Comparison of ENCODE assay signal across 29 cellular contexts in genomic region chr14:72710212-72710611, GRCh38.
A peak's percentile ranks its signal among the peaks of the same experiment; 100 is the strongest.
DNase-seq lines count a peak whose midpoint lies in the region; ATAC-seq and TF ChIP-seq lines count a peak whose summit lies in the region.
"Had no signal": no experiment of that assay in that cellular context is flagged by ENCODE, and none has a peak within 500 bp of the region (broad histone marks: within the 10 kb centered on the region; RNA-seq: fewer than 3 reads in every experiment).

No MANE protein-coding gene starts in this region.

- 0 out of 2 replicates have a peak overlapping the region, but pooled peaks have one; percentile 38 for H4K5ac ChIP-seq in IMR-90 (ENCODE audit: low read depth, low read length)

- no peak for DNase-seq in A673 (ENCODE audit: low spot score)
- peak; percentile 60 for DNase-seq in IMR-90
- peak; percentile 84 for DNase-seq in dedifferentiated amniotic fluid mesenchymal stem cell (ENCODE audit: extremely low spot score)
- peak; percentile 39 for DNase-seq in globus pallidus (ENCODE audit: low spot score)
- no peak for DNase-seq in SK-N-DZ (ENCODE audit: low spot score)
- DNase-seq in breast epithelium (ENCODE audit: low spot score in 2 of 2), result no peak
- no peak for DNase-seq in osteoblast (ENCODE audit: insufficient read length, low spot score, missing footprints)
- DNase-seq in NCI-H2081 treated with DMSO at 0.1 percent for 48 hours (lab: John Stamatoyannopoulos, UW), result no peak
- DNase-seq: 8988T; activated CD4-positive, alpha-beta T cell treated with anti-CD3 and anti-CD28 coated beads for 1 hour; activated CD8-positive, alpha-beta memory T cell treated with anti-CD3 and anti-CD28 coated beads, Interleukin-2, amount 50 U/mL, for 48 hours; activated CD8-positive, alpha-beta T cell treated with anti-CD3 and anti-CD28 coated beads for 36 hours; activated naive CD4-positive, alpha-beta T cell treated with anti-CD3 and anti-CD28 coated beads for 36 hours; amniotic stem cell; CD8-positive, alpha-beta T cell; endodermal cell; H7; immature natural killer cell; left colon; MG63; NCI-H2081; NCI-H446; NCI-H82; stimulated activated naive CD4-positive, alpha-beta T cell; SW 1271; uterus had no signal

- H3K4me3 ChIP-seq in A673 (ENCODE audit: low read depth, low read length, poor library complexity, severe bottlenecking) (no peak overlapping the region), IMR-90 (ENCODE audit: insufficient read depth, low read depth, low read length) (no peak overlapping the region), breast epithelium (no peak overlapping the region), osteoblast (ENCODE audit: insufficient read depth, low read length) (no peak overlapping the region)
- H3K4me3 ChIP-seq: GM12878, MG63, smooth muscle cell, uterus had no signal

- H3K56ac ChIP-seq in IMR-90 (ENCODE audit: extremely low read depth, insufficient read depth, low read length), result no peak overlapping the region

- CTCF ChIA-PET in A673 (lab: Charles Lee), result no interaction called here
- CTCF ChIA-PET in IMR-90 (lab: Yijun Ruan, JAX), result no interaction called here

- intact Hi-C loops in A673 (cut with micrococcal nuclease; ENCODE audit: unreplicated experiment), result no loop called here
- intact Hi-C loops in IMR-90 (cut with micrococcal nuclease), result no loop called here
- intact Hi-C loops in breast epithelium (cut with DNase I; ENCODE audit: low total_unique reads), result no loop called here

- H3K27ac ChIP-seq in A673 (ENCODE audit: low read depth, low read length, poor library complexity, severe bottlenecking), result no peak overlapping the region
- no peak overlapping the region; the same call in 1 of the 2 replicates for H3K27ac ChIP-seq in IMR-90 (ENCODE audit: insufficient read depth, low read length)
- no peak overlapping the region for H3K27ac ChIP-seq in breast epithelium
- no peak overlapping the region for H3K27ac ChIP-seq in osteoblast (ENCODE audit: low read depth, low read length)
- H3K27ac ChIP-seq: KMS-11, uterus had no signal

- H3K14ac ChIP-seq in IMR-90 (replicated peaks; ENCODE audit: low read depth, low read length), result no peak overlapping the region

- no peaks in the 10 kb centered on the region for H3K79me2 ChIP-seq in osteoblast (ENCODE audit: insufficient read depth, low read length)

- no peak overlapping the region for H3K4ac ChIP-seq in IMR-90 (ENCODE audit: low read depth, low read length)

- no peak overlapping the region for H4K8ac ChIP-seq in IMR-90 (ENCODE audit: low read depth in 2 of 2, low read length in 2 of 2)

- POLR2A ChIA-PET in A673 (lab: Charles Lee; ENCODE audit: low non-redundant PET), result no interaction called here
- POLR2A ChIA-PET in IMR-90 (lab: Charles Lee; ENCODE audit: unreplicated experiment), result interaction anchor here (0.6 kb wide), 1 partner anchor 170 kb away, joined by 3 read pairs; no protein-coding TSS in a partner anchor

- no peak overlapping the region for H2AFZ ChIP-seq in IMR-90 (replicated peaks; ENCODE audit: low read length, poor library complexity)
- H2AFZ ChIP-seq in osteoblast (ENCODE audit: low read length), result no peak overlapping the region

- no peak for TF ChIP-seq CTCF in A673 (conservative IDR thresholded peaks at IDR 0.05; ENCODE audit: low read depth, low read length)
- no peak for TF ChIP-seq CTCF in IMR-90 (conservative IDR thresholded peaks at IDR 0.05; ENCODE audit: low read depth, low read length)
- TF ChIP-seq CTCF in breast epithelium (IDR thresholded peaks at IDR 0.05), result no peak
- TF ChIP-seq CTCF in osteoblast (IDR thresholded peaks at IDR 0.05; ENCODE audit: extremely low read depth, low read depth, low read length), result no peak

- H2BK120ac ChIP-seq in IMR-90 (ENCODE audit: low read depth, low read length), result 0 out of 2 replicates have a peak overlapping the region, but pooled peaks have one; percentile 13

- H3K27me3 ChIP-seq in A673 (replicated peaks; ENCODE audit: insufficient read depth, low read depth, low read length, poor library complexity) (no peaks in the 10 kb centered on the region), IMR-90 (ENCODE audit: control insufficient read depth, insufficient read depth, low read length) (no peaks in the 10 kb centered on the region), breast epithelium (no peaks in the 10 kb centered on the region), osteoblast (ENCODE audit: insufficient read depth, low read length) (no peaks in the 10 kb centered on the region)
- H3K27me3 ChIP-seq: MG63, uterus had no signal

- ATAC-seq in IMR-90 (ENCODE audit: low read depth), result peak; percentile 23; the same call in 1 of the 2 replicates
- ATAC-seq: activated CD8-positive, alpha-beta T cell treated with anti-CD3 and anti-CD28 coated beads for 36 hours; CD8-positive, alpha-beta T cell; GM12878; left colon had no signal

- no peak overlapping the region for H2BK5ac ChIP-seq in IMR-90 (ENCODE audit: low read depth, low read length, poor library complexity, severe bottlenecking)

- H3K4me2 ChIP-seq in IMR-90 (ENCODE audit: low read depth, low read length), result no peak overlapping the region
- no peak overlapping the region for H3K4me2 ChIP-seq in osteoblast (ENCODE audit: insufficient read depth, low read length)
- H3K4me2 ChIP-seq: KMS-11, smooth muscle cell had no signal

- no peak overlapping the region for H3K23ac ChIP-seq in IMR-90 (ENCODE audit: low read depth, low read length)

- H3K4me1 ChIP-seq in A673 (ENCODE audit: insufficient read depth, low read length, poor library complexity, severe bottlenecking) (no peaks in the 10 kb centered on the region), IMR-90 (ENCODE audit: control insufficient read depth, insufficient read depth, low read length) (peaks cover 4% of the 10 kb centered on the region), breast epithelium (no peaks in the 10 kb centered on the region), osteoblast (ENCODE audit: insufficient read depth, low read length) (no peaks in the 10 kb centered on the region)
- H3K4me1 ChIP-seq: uterus had no signal

- no peak overlapping the region for H2AK9ac ChIP-seq in IMR-90 (replicated peaks; ENCODE audit: low read depth, low read length, poor library complexity)

- TF ChIP-seq POLR2A in IMR-90 (IDR thresholded peaks at IDR 0.05; ENCODE audit: low read depth, low read length), result no peak
- TF ChIP-seq POLR2A in breast epithelium (IDR thresholded peaks at IDR 0.05), result no peak

- no peak overlapping the region for H4K91ac ChIP-seq in IMR-90 (ENCODE audit: insufficient read depth, low read depth, low read length)

- H4K20me1 ChIP-seq in IMR-90 (ENCODE audit: insufficient read depth, low read length), result no peaks in the 10 kb centered on the region
- H4K20me1 ChIP-seq in osteoblast (ENCODE audit: insufficient read depth, low read length), result no peaks in the 10 kb centered on the region

- no peak overlapping the region for H2BK15ac ChIP-seq in IMR-90 (ENCODE audit: low read depth, low read length)

- H3K36me3 ChIP-seq in A673 (ENCODE audit: insufficient read depth, low read length, poor library complexity, severe bottlenecking), result no peaks in the 10 kb centered on the region
- peaks cover 14% of the 10 kb centered on the region; the same call in 1 of the 2 replicates for H3K36me3 ChIP-seq in IMR-90 (ENCODE audit: control insufficient read depth, insufficient read depth, low read length)
- H3K36me3 ChIP-seq in breast epithelium, result no peaks in the 10 kb centered on the region
- H3K36me3 ChIP-seq in osteoblast (ENCODE audit: insufficient read depth, low read length), result no peaks in the 10 kb centered on the region
- H3K36me3 ChIP-seq: MG63, uterus had no signal

- no peak overlapping the region for H2BK20ac ChIP-seq in IMR-90 (ENCODE audit: low read depth, low read length)

- TF ChIP-seq RAD21 in IMR-90 (IDR thresholded peaks at IDR 0.05; ENCODE audit: low read length), result no peak

- BruUV-seq in A673 (replicated peaks; lab: Mats Ljungman, UMichigan) (TSS peak; percentile 21), IMR-90 (replicated peaks; lab: Mats Ljungman, UMichigan) (no TSS peak)

- dilution Hi-C loops in IMR-90 (cut with HindIII; ENCODE audit: low sequenced_read_pairs, unreplicated experiment), result no loop called here

- H3K18ac ChIP-seq in IMR-90 (ENCODE audit: low read depth, low read length), result 0 out of 2 replicates have a peak overlapping the region, but pooled peaks have one; percentile 38

- no peak overlapping the region for H2AK5ac ChIP-seq in IMR-90 (ENCODE audit: low read depth, low read length)

- H3K9me3 ChIP-seq in A673 (ENCODE audit: low read depth, low read length, poor library complexity, severe bottlenecking) (no peaks in the 10 kb centered on the region), IMR-90 (ENCODE audit: control insufficient read depth, insufficient read depth, low read length) (no peaks in the 10 kb centered on the region), breast epithelium (no peaks in the 10 kb centered on the region), osteoblast (ENCODE audit: low read depth, low read length) (no peaks in the 10 kb centered on the region)
- H3K9me3 ChIP-seq: MG63, uterus had no signal

- peaks cover 0 to 10% of the 10 kb centered on the region in 2 experiments; a peak in 2 of 4 replicates for H3K79me1 ChIP-seq in IMR-90 (ENCODE audit: low read depth in 1 of 2, low read length in 2 of 2)

- H3K9ac ChIP-seq in IMR-90 (ENCODE audit: low read depth, low read length), result no peak overlapping the region
- H3K9ac ChIP-seq: KMS-11 had no signal

- H3K9me1 ChIP-seq in IMR-90 (ENCODE audit: insufficient read depth, low read length), result peaks cover 5% of the 10 kb centered on the region; the same call in 1 of the 2 replicates

- in situ Hi-C loops in IMR-90 (cut with MboI; ENCODE audit: low sequenced_read_pairs), result no loop called here

- WGBS in IMR-90 (ENCODE audit: extremely low coverage in 2 of 2, insufficient read length in 1 of 2), 2 experiments, result 100% methylated on average over 3 of the region's 3 CpGs; no CpG with 5 or more reads in 1 of the 2 experiments

TF ChIP-seq in IMR-90, 13 proteins besides CTCF, POLR2A, EP300 and RAD21 (continues in another document):
- TF ChIP-seq, protein P1, sequence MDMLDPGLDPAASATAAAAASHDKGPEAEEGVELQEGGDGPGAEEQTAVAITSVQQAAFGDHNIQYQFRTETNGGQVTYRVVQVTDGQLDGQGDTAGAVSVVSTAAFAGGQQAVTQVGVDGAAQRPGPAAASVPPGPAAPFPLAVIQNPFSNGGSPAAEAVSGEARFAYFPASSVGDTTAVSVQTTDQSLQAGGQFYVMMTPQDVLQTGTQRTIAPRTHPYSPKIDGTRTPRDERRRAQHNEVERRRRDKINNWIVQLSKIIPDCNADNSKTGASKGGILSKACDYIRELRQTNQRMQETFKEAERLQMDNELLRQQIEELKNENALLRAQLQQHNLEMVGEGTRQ (IDR thresholded peaks at IDR 0.05; ENCODE audit: low read depth, low read length), result no peak
- TF ChIP-seq SMC3 (IDR thresholded peaks at IDR 0.05; ENCODE audit: low read depth, low read length) (no peak), MXI1 (IDR thresholded peaks at IDR 0.05; ENCODE audit: borderline replicate concordance, low read depth, low read length) (no peak), BHLHE40 (IDR thresholded peaks at IDR 0.05; ENCODE audit: low read depth, low read length) (no peak), NFE2L2 (IDR thresholded peaks at IDR 0.05; ENCODE audit: low read depth, low read length) (no peak)

Comparison
In these comparisons a context has a peak if more than half of its experiments do, and no peak if none do; other contexts are left out.
1. DNase-seq: peak in IMR-90 (single experiment), dedifferentiated amniotic fluid mesenchymal stem cell (single experiment) and globus pallidus (single experiment); none in A673 (single experiment), SK-N-DZ (single experiment), breast epithelium (0 of 2), osteoblast (single experiment) and NCI-H2081 treated with DMSO at 0.1 percent for 48 hours (single experiment).